ENCODE assay signal across 1 cellular context in genomic region chr7:17940302-17941170, GRCh38.
TF ChIP-seq lines count a peak whose summit lies in the region.

Gene SNX13, minus strand, starts transcription at chr7:17940494. Its CDS starts 199 bp downstream, at chr7:17940295.

TF ChIP-seq in GM12878, 131 proteins besides CTCF, POLR2A, EP300 and RAD21 (continued from another document):
- TF ChIP-seq, protein P1, sequence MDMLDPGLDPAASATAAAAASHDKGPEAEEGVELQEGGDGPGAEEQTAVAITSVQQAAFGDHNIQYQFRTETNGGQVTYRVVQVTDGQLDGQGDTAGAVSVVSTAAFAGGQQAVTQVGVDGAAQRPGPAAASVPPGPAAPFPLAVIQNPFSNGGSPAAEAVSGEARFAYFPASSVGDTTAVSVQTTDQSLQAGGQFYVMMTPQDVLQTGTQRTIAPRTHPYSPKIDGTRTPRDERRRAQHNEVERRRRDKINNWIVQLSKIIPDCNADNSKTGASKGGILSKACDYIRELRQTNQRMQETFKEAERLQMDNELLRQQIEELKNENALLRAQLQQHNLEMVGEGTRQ (IDR thresholded peaks at IDR 0.05; ENCODE audit: borderline replicate concordance, low read depth, low read length) = peak; percentile 69
- TF ChIP-seq ATF3 (IDR thresholded peaks at IDR 0.05; ENCODE audit: borderline replicate concordance, extremely low read depth, low read depth, low read length) (peak; percentile 50; the same call in 1 of the 2 replicates), SRF (IDR thresholded peaks at IDR 0.05; ENCODE audit: low read depth in 2 of 2, low read length in 2 of 2) (no peak), EZH2 (IDR thresholded peaks at IDR 0.05; ENCODE audit: borderline replicate concordance, control insufficient read depth, low read depth, low read length) (no peak), CREB1 (IDR thresholded peaks at IDR 0.05; ENCODE audit: low read depth) (peak; percentile 72; the same call in 1 of the 2 replicates), ESRRA (IDR thresholded peaks at IDR 0.05; ENCODE audit: low read length) (no peak), PRDM15 (CRISPR knock-in tag; IDR thresholded peaks at IDR 0.05) (no peak), ZNF24 (IDR thresholded peaks at IDR 0.05) (no peak), GABPA (IDR thresholded peaks at IDR 0.05; ENCODE audit: low read depth) (no peak), ZBTB33 (IDR thresholded peaks at IDR 0.05) (no peak), KLF5 (IDR thresholded peaks at IDR 0.05; ENCODE audit: partially characterized antibody) (no peak), DPF2 (IDR thresholded peaks at IDR 0.05) (peak; percentile 38; the same call in 1 of the 2 replicates), YBX1 (IDR thresholded peaks at IDR 0.05) (no peak), HSF1 (IDR thresholded peaks at IDR 0.05; ENCODE audit: low read depth, low read length) (no peak)
